ENCODE assay signal across 2 cellular contexts in genomic region chr12:69318225-69318624, GRCh38.
TF ChIP-seq lines count a peak whose summit lies in the region.

No MANE protein-coding gene starts in this region.

TF ChIP-seq in liver, 16 proteins besides CTCF, POLR2A, EP300 and RAD21:
- TF ChIP-seq EGR1 (IDR thresholded peaks at IDR 0.05; ENCODE audit: low read depth in 2 of 2) (no peak), HNF4A (conservative IDR thresholded peaks at IDR 0.05) (peak in 1 of 2 donors; percentile 39), NR2F2 (IDR thresholded peaks at IDR 0.05) (no peak), REST (IDR thresholded peaks at IDR 0.05) (no peak), FOXA2 (IDR thresholded peaks at IDR 0.05) (peak; percentile 62), RXRA (IDR thresholded peaks at IDR 0.05) (peak in 1 of 2 donors; percentile 18)

TF ChIP-seq in HepG2, 621 proteins besides CTCF, POLR2A, EP300 and RAD21:
- TF ChIP-seq TERF1 (CRISPR knock-in tag; IDR thresholded peaks at IDR 0.05) (no peak), PHF5A (CRISPR knock-in tag; IDR thresholded peaks at IDR 0.05; ENCODE audit: low read depth, unreplicated experiment) (no peak), ZNF678 (CRISPR knock-in tag; IDR thresholded peaks at IDR 0.05) (no peak), ZBTB8A (CRISPR knock-in tag; IDR thresholded peaks at IDR 0.05; ENCODE audit: borderline replicate concordance, low read depth) (no peak), SMAD3 (CRISPR knock-in tag; IDR thresholded peaks at IDR 0.05) (no peak), ZSCAN25 (CRISPR knock-in tag; IDR thresholded peaks at IDR 0.05) (no peak), ZNF280B (CRISPR knock-in tag; IDR thresholded peaks at IDR 0.05; ENCODE audit: borderline replicate concordance) (no peak), ZNF256 (CRISPR knock-in tag; conservative IDR thresholded peaks at IDR 0.05) (no peak), JUND (CRISPR knock-in tag; IDR thresholded peaks at IDR 0.05) (no peak), SNAPC2 (CRISPR knock-in tag; IDR thresholded peaks at IDR 0.05) (no peak), CSRNP1 (CRISPR knock-in tag; IDR thresholded peaks at IDR 0.05) (no peak), GTF3A (CRISPR knock-in tag; conservative IDR thresholded peaks at IDR 0.05) (no peak), XRCC5 (optimal IDR thresholded peaks at IDR 0.05; ENCODE audit: low read length) (no peak), ZNF780A (CRISPR knock-in tag; IDR thresholded peaks at IDR 0.05) (no peak), SMARCC2 (IDR thresholded peaks at IDR 0.05) (no peak), ZNF549 (CRISPR knock-in tag; IDR thresholded peaks at IDR 0.05) (no peak)
